In the genomic region with DNA sequence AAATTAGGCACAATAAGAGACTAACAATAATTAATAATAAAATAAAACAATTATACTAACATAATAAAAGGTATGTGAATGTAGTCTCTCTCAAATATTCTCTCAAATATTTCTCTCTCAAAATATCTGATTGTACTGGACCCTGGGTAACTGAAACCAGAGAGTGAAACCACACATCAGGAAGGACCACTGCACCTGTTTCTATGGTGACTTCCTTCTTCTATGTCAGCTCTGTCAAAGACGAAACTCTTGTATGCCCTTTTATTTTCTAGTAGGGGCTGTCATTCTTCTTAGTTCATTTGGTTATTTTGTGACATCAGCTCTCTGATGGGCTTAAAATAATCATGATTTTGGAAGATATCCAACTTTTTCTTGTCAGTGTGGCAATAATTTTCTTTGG, we compare ENCODE assay signal across 31 cellular contexts.
A peak's percentile ranks its signal among the peaks of the same experiment; 100 is the strongest.
DNase-seq lines count a peak whose midpoint lies in the region; ATAC-seq and TF ChIP-seq lines count a peak whose summit lies in the region.
"Had no signal": no experiment of that assay in that cellular context is flagged by ENCODE, and none has a peak within 500 bp of the region (broad histone marks: within the 10 kb centered on the region; RNA-seq: fewer than 3 reads in every experiment).

No MANE protein-coding gene starts in this region.

- H3K36me3 ChIP-seq in osteoblast (ENCODE audit: insufficient read depth, low read length), result no peaks in the 10 kb centered on the region
- H3K36me3 ChIP-seq: ascending aorta, cardiac muscle cell, heart left ventricle, MG63, ovary, right atrium auricular region, tibial nerve had no signal

- DNase-seq in GM12865 (ENCODE audit: low read depth) (peak; percentile 4), HT-29 (ENCODE audit: low spot score) (no peak), osteoblast (ENCODE audit: insufficient read length, low spot score, missing footprints) (no peak)
- DNase-seq in activated CD4-positive, alpha-beta T cell treated with anti-CD3 and anti-CD28 coated beads, Interleukin-2, amount 50 U/mL, for 4 hours, result no peak
- DNase-seq: activated CD8-positive, alpha-beta memory T cell treated with anti-CD3 and anti-CD28 coated beads for 24 hours; activated effector memory CD4-positive, alpha-beta T cell treated with anti-CD3 and anti-CD28 coated beads, Interleukin-2, amount 50 U/mL, for 16 hours; activated naive CD8-positive, alpha-beta T cell treated with anti-CD3 and anti-CD28 coated beads for 36 hours; activated T-cell treated with anti-CD3 and anti-CD28 coated beads, Interleukin-2, amount 50 U/mL, for 1 hour; cortex of kidney; foreskin fibroblast; heart left ventricle; KBM-7; MG63; natural killer cell; NCI-H1436; NCI-H2107; NCI-H446 treated with DMSO at 0.1 percent for 48 hours; NCI-H82; ovary; SK-N-SH; stimulated activated CD4-positive, alpha-beta T cell treated with anti-CD3 and anti-CD28 coated beads, Interleukin-1b, Interleukin-23, amount 100 ng/mL, for 48 hours had no signal

- H2AFZ ChIP-seq in osteoblast (ENCODE audit: low read length), result no peak overlapping the region

- H3K4me3 ChIP-seq in GM12865 (ENCODE audit: low read depth, low read length) (no peak overlapping the region), osteoblast (ENCODE audit: insufficient read depth, low read length) (no peak overlapping the region)
- H3K4me3 ChIP-seq: ascending aorta, cardiac muscle cell, heart left ventricle, lung, MG63, ovary, right atrium auricular region, smooth muscle cell, tibial nerve had no signal

- H3K27ac ChIP-seq in osteoblast (ENCODE audit: low read depth, low read length), result no peak overlapping the region
- H3K27ac ChIP-seq: ascending aorta, cardiac muscle cell, heart left ventricle, ovary, right atrium auricular region, tibial nerve had no signal

- TF ChIP-seq CTCF in GM12865 (IDR thresholded peaks at IDR 0.05; ENCODE audit: insufficient read depth, low read depth, low read length, missing control alignments) (no peak), osteoblast (IDR thresholded peaks at IDR 0.05; ENCODE audit: extremely low read depth, low read depth, low read length) (no peak)

- H3K4me2 ChIP-seq in osteoblast (ENCODE audit: insufficient read depth, low read length), result no peak overlapping the region
- H3K4me2 ChIP-seq: SK-N-SH, smooth muscle cell had no signal

- peaks cover 3% of the 10 kb centered on the region for H3K9me3 ChIP-seq in osteoblast (ENCODE audit: low read depth, low read length)
- H3K9me3 ChIP-seq: ascending aorta, MG63, ovary, right atrium auricular region had no signal

- H4K20me1 ChIP-seq in osteoblast (ENCODE audit: insufficient read depth, low read length), result no peaks in the 10 kb centered on the region

- no peaks in the 10 kb centered on the region for H3K27me3 ChIP-seq in osteoblast (ENCODE audit: insufficient read depth, low read length)
- H3K27me3 ChIP-seq: ascending aorta, cardiac muscle cell, heart left ventricle, MG63, ovary, right atrium auricular region, tibial nerve had no signal

- ATAC-seq in GM19351 (IDR thresholded peaks at IDR 0.05; ENCODE audit: unreplicated experiment) (peak; percentile 93), HG02798 (IDR thresholded peaks at IDR 0.05; ENCODE audit: poor library complexity, unreplicated experiment) (peak; percentile 75), HG03520 (IDR thresholded peaks at IDR 0.05; ENCODE audit: unreplicated experiment) (peak; percentile 84), GM19324 (IDR thresholded peaks at IDR 0.05; ENCODE audit: low FRiP score, unreplicated experiment) (no peak)
- ATAC-seq: heart left ventricle, natural killer cell had no signal

- no peaks in the 10 kb centered on the region for H3K4me1 ChIP-seq in osteoblast (ENCODE audit: insufficient read depth, low read length)
- H3K4me1 ChIP-seq: ascending aorta, heart left ventricle, right atrium auricular region, tibial nerve had no signal

- no peaks in the 10 kb centered on the region for H3K79me2 ChIP-seq in osteoblast (ENCODE audit: insufficient read depth, low read length)
